23 cellular contexts compared by ENCODE assay signal in the genomic region with DNA sequence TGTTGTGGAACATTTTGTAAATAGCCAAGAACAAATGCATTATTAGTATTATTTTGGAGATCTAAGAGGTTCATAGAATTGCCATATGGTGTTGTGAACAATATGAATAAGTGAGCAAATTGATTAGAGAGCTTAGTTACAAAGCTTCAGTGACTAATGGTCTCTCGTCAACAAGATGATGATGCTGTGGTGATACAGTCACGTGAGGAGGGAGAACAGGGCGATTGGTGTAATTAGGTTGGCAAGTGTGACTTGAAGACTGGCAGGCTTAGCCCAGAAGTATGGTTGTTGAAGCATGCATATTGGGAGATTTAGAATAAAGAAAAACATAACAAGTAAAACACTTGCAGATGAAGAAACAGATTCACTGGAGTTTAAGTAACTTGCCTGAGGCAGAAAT.
A peak's percentile ranks its signal among the peaks of the same experiment; 100 is the strongest.
DNase-seq lines count a peak whose midpoint lies in the region; ATAC-seq and TF ChIP-seq lines count a peak whose summit lies in the region.
"Had no signal": no experiment of that assay in that cellular context is flagged by ENCODE, and none has a peak within 500 bp of the region (broad histone marks: within the 10 kb centered on the region; RNA-seq: fewer than 3 reads in every experiment).

No MANE protein-coding gene starts in this region.

- intact Hi-C loops in OCI-LY7 (cut with micrococcal nuclease; ENCODE audit: unreplicated experiment), result no loop called here

- H3K9ac ChIP-seq in adipocyte (ENCODE audit: low read length), result no peak overlapping the region

- no peaks in the 10 kb centered on the region for H3K9me3 Mint-ChIP-seq in T-helper 2 cell treated with Interferon-gamma antibody and Interleukin-4, amounts not matched to agents 5 μg/mL and 100 μg/mL, for 36 hours
- H3K9me3 Mint-ChIP-seq: IgD-negative memory B cell; naive B cell; stimulated activated memory B cell treated with anti-CD40 and anti-IgM and Interleukin-4, amounts not matched to agents 10 μg/mL and 1 μg/mL and 100 μg/mL, for 72 hours had no signal

- ATAC-seq in GM18498 (IDR thresholded peaks at IDR 0.05; ENCODE audit: unreplicated experiment), result no peak
- ATAC-seq: GM12878; stimulated activated memory B cell treated with anti-CD40 and anti-IgM and Interleukin-4, amounts not matched to agents 10 μg/mL and 1 μg/mL and 100 μg/mL, for 72 hours; T-helper 17 cell had no signal

- no peak overlapping the region for H3K27ac ChIP-seq in OCI-LY7 (ENCODE audit: low read depth, low read length, poor library complexity, severe bottlenecking)
- H3K27ac ChIP-seq: heart right ventricle, SK-N-MC, skin epidermis had no signal

- peaks cover 8% of the 10 kb centered on the region for H3K4me1 Mint-ChIP-seq in T-helper 2 cell treated with Interferon-gamma antibody and Interleukin-4, amounts not matched to agents 5 μg/mL and 100 μg/mL, for 36 hours (ENCODE audit: low read depth)

- peak; percentile 10 for DNase-seq in NCI-H446 treated with DMSO at 0.1 percent for 48 hours (lab: John Stamatoyannopoulos, UW)
- no peak for DNase-seq in NCI-H446 (lab: John Stamatoyannopoulos, UW)
- DNase-seq in DMS79 treated with DMSO at 0.1 percent for 48 hours (lab: John Stamatoyannopoulos, UW), result peak; percentile 90
- peak; percentile 42 for DNase-seq in adipocyte (ENCODE audit: low read depth)
- peak; percentile 17 for DNase-seq in islet precursor cell
- no peak for DNase-seq in OCI-LY7 (ENCODE audit: low spot score)
- DNase-seq in T-helper 2 cell treated with Interferon-gamma antibody and Interleukin-4, amounts not matched to agents 5 μg/mL and 100 μg/mL, for 36 hours (ENCODE audit: low spot score), result no peak
- DNase-seq: activated CD4-positive, alpha-beta T cell treated with anti-CD3 and anti-CD28 coated beads for 48 hours; activated naive CD4-positive, alpha-beta T cell treated with anti-CD3 and anti-CD28 coated beads, Interleukin-2, amount 50 U/mL, for 16 hours; heart right ventricle; naive B cell; NCI-H1417 treated with DMSO at 0.1 percent for 48 hours; NCI-H510A treated with DMSO at 0.1 percent for 48 hours; RPMI8226; stimulated activated CD4-positive, alpha-beta T cell treated with anti-CD3 and anti-CD28 coated beads, Interleukin-2, amount 100 ng/mL, for 48 hours; T-helper 17 cell had no signal

- H3K36me3 ChIP-seq in adipocyte (ENCODE audit: control insufficient read depth, insufficient read depth, low read length, severe bottlenecking) (no peaks in the 10 kb centered on the region), OCI-LY7 (ENCODE audit: insufficient read depth, low read length) (peaks cover 100% of the 10 kb centered on the region)
- H3K36me3 ChIP-seq: HAP-1 had no signal

- H3K9me3 ChIP-seq in adipocyte (ENCODE audit: control insufficient read depth, low read length), result no peaks in the 10 kb centered on the region
- no peaks in the 10 kb centered on the region for H3K9me3 ChIP-seq in OCI-LY7 (ENCODE audit: low read length)
- H3K9me3 ChIP-seq: HAP-1, heart right ventricle had no signal

- no peaks in the 10 kb centered on the region for H3K9me2 ChIP-seq in OCI-LY7 (ENCODE audit: insufficient read depth, low read length)

- H3K4me2 ChIP-seq in OCI-LY7 (ENCODE audit: low read length), result no peak overlapping the region

- H3K4me3 Mint-ChIP-seq in T-helper 2 cell treated with Interferon-gamma antibody and Interleukin-4, amounts not matched to agents 5 μg/mL and 100 μg/mL, for 36 hours, result no peak overlapping the region
- H3K4me3 Mint-ChIP-seq: naive B cell; stimulated activated memory B cell treated with anti-CD40 and anti-IgM and Interleukin-4, amounts not matched to agents 10 μg/mL and 1 μg/mL and 100 μg/mL, for 72 hours; T-helper 17 cell had no signal

- peaks cover 53% of the 10 kb centered on the region for H3K27me3 ChIP-seq in adipocyte (replicated peaks; ENCODE audit: control insufficient read depth, insufficient read depth, low read length)
- H3K27me3 ChIP-seq: heart right ventricle had no signal

- H3K36me3 Mint-ChIP-seq in T-helper 2 cell treated with Interferon-gamma antibody and Interleukin-4, amounts not matched to agents 5 μg/mL and 100 μg/mL, for 36 hours (ENCODE audit: low read depth), result peaks cover 58% of the 10 kb centered on the region
- H3K36me3 Mint-ChIP-seq: IgD-negative memory B cell had no signal

- H2AFZ ChIP-seq in OCI-LY7 (ENCODE audit: low read length), result no peak overlapping the region

- no peaks in the 10 kb centered on the region for H4K20me1 ChIP-seq in OCI-LY7 (ENCODE audit: insufficient read depth, low read length)

- H3K27ac Mint-ChIP-seq in T-helper 2 cell treated with Interferon-gamma antibody and Interleukin-4, amounts not matched to agents 5 μg/mL and 100 μg/mL, for 36 hours, result no peak overlapping the region
- H3K27ac Mint-ChIP-seq: IgD-negative memory B cell; stimulated activated memory B cell treated with anti-CD40 and anti-IgM and Interleukin-4, amounts not matched to agents 10 μg/mL and 1 μg/mL and 100 μg/mL, for 72 hours; T-helper 17 cell had no signal

- BruUV-seq in OCI-LY7 (replicated peaks; lab: Mats Ljungman, UMichigan), result no TSS peak

- TF ChIP-seq CTCF in OCI-LY7 (conservative IDR thresholded peaks at IDR 0.05; ENCODE audit: low read length), result no peak

- no peak overlapping the region for H3K4me3 ChIP-seq in adipocyte (ENCODE audit: low read length)
- no peak overlapping the region for H3K4me3 ChIP-seq in OCI-LY7 (ENCODE audit: low read depth, low read length, poor library complexity, severe bottlenecking)
- H3K4me3 ChIP-seq: GM12878, HAP-1, heart right ventricle, SK-N-MC, skin epidermis had no signal

- H3K4me1 ChIP-seq in adipocyte (ENCODE audit: control insufficient read depth, insufficient read depth, low read length) (no peaks in the 10 kb centered on the region), OCI-LY7 (ENCODE audit: insufficient read depth, low read length, poor library complexity, severe bottlenecking) (no peaks in the 10 kb centered on the region)
- H3K4me1 ChIP-seq: HAP-1, heart right ventricle had no signal

- no peaks in the 10 kb centered on the region for H3K27me3 Mint-ChIP-seq in T-helper 2 cell treated with Interferon-gamma antibody and Interleukin-4, amounts not matched to agents 5 μg/mL and 100 μg/mL, for 36 hours (ENCODE audit: low read depth)
- H3K27me3 Mint-ChIP-seq: IgD-negative memory B cell, naive B cell, T-helper 17 cell had no signal

- H3K79me2 ChIP-seq in OCI-LY7 (ENCODE audit: insufficient read depth, low read depth, low read length), result peaks cover 4% of the 10 kb centered on the region; the same call in 1 of the 2 replicates

- CTCF ChIA-PET in OCI-LY7 (lab: Charles Lee; ENCODE audit: unreplicated experiment), result no interaction called here

- POLR2A ChIA-PET in OCI-LY7 (lab: Charles Lee), result interaction anchor here (1.3 kb wide), 1 partner anchor 13 kb away, joined by 5 read pairs; no protein-coding TSS in a partner anchor

Comparison
In these comparisons a context has a peak if more than half of its experiments do, and no peak if none do; other contexts are left out.
1. DNase-seq: peak in NCI-H446 treated with DMSO at 0.1 percent for 48 hours (single experiment), DMS79 treated with DMSO at 0.1 percent for 48 hours (single experiment), adipocyte (single experiment) and islet precursor cell (single experiment); none in NCI-H446 (0 of 2), OCI-LY7 (single experiment) and T-helper 2 cell treated with Interferon-gamma antibody and Interleukin-4, amounts not matched to agents 5 μg/mL and 100 μg/mL, for 36 hours (single experiment).